Comparison of ENCODE assay signal across 9 cellular contexts in genomic region chr17:73657473-73658116, GRCh38. TPM values are rescaled to one million over a fixed set of nuclear protein-coding genes. Genes with fewer than 3 reads are reported as not detected.
DNase-seq lines count a peak whose midpoint lies in the region; ATAC-seq and TF ChIP-seq lines count a peak whose summit lies in the region.
"Had no signal": no experiment of that assay in that cellular context is flagged by ENCODE, and none has a peak within 500 bp of the region (broad histone marks: within the 10 kb centered on the region; RNA-seq: fewer than 3 reads in every experiment).

No MANE protein-coding gene starts in this region.

- no peak overlapping the region for H3K4me3 Mint-ChIP-seq in activated CD8-positive, alpha-beta T cell treated with anti-CD3 and anti-CD28 coated beads, Interleukin-2, amount 10 ng/mL, durations not matched to agents 7 days and 5 days
- no peak overlapping the region for H3K4me3 Mint-ChIP-seq in immature natural killer cell
- H3K4me3 Mint-ChIP-seq: T-cell had no signal

- ATAC-seq in activated CD8-positive, alpha-beta T cell treated with anti-CD3 and anti-CD28 coated beads, Interleukin-2, amount 10 ng/mL, durations not matched to agents 7 days and 5 days = no peak
- ATAC-seq in upper lobe of right lung = peak; percentile 78
- no peak for ATAC-seq in GM18873 (IDR thresholded peaks at IDR 0.05; ENCODE audit: low FRiP score, unreplicated experiment)

- POLR2A ChIA-PET in activated CD8-positive, alpha-beta T cell treated with anti-CD3 and anti-CD28 coated beads, Interleukin-2, amount 10 ng/mL, durations not matched to agents 7 days and 5 days (lab: Charles Lee) = no interaction called here

- H3K4me1 ChIP-seq in upper lobe of right lung = peaks cover 6% of the 10 kb centered on the region

- H3K27ac ChIP-seq in upper lobe of right lung = no peak overlapping the region

- intact Hi-C loops in upper lobe of right lung (cut with DNase I) = no loop called here

- H3K9me3 Mint-ChIP-seq in activated CD8-positive, alpha-beta T cell treated with anti-CD3 and anti-CD28 coated beads, Interleukin-2, amount 10 ng/mL, durations not matched to agents 7 days and 5 days (ENCODE audit: insufficient read depth) = peaks cover 24% of the 10 kb centered on the region
- peaks cover 0 to 9% (median 0%) of the 10 kb centered on the region in 6 donors for H3K9me3 Mint-ChIP-seq in immature natural killer cell

- peaks cover 9% of the 10 kb centered on the region for H3K27me3 Mint-ChIP-seq in activated CD8-positive, alpha-beta T cell treated with anti-CD3 and anti-CD28 coated beads, Interleukin-2, amount 10 ng/mL, durations not matched to agents 7 days and 5 days (ENCODE audit: low read depth)
- peaks cover 2 to 10% (median 9%) of the 10 kb centered on the region in 3 donors for H3K27me3 Mint-ChIP-seq in immature natural killer cell (ENCODE audit: low read depth in 3 of 3)

- no peak overlapping the region for H3K4me3 ChIP-seq in upper lobe of right lung

- H3K9me3 ChIP-seq in upper lobe of right lung = no peaks in the 10 kb centered on the region

- TF ChIP-seq CTCF in upper lobe of right lung (IDR thresholded peaks at IDR 0.05) = peak; percentile 57

- H3K36me3 ChIP-seq in upper lobe of right lung = no peaks in the 10 kb centered on the region

- peaks cover 5% of the 10 kb centered on the region for H3K36me3 Mint-ChIP-seq in activated CD8-positive, alpha-beta T cell treated with anti-CD3 and anti-CD28 coated beads, Interleukin-2, amount 10 ng/mL, durations not matched to agents 7 days and 5 days (ENCODE audit: low read depth)
- H3K36me3 Mint-ChIP-seq in immature natural killer cell = peaks cover 0 to 15% (median 4%) of the 10 kb centered on the region in 3 donors
- H3K36me3 Mint-ChIP-seq: T-cell had no signal

- H3K27me3 ChIP-seq in upper lobe of right lung = no peaks in the 10 kb centered on the region

- H3K4me1 Mint-ChIP-seq in activated CD8-positive, alpha-beta T cell treated with anti-CD3 and anti-CD28 coated beads, Interleukin-2, amount 10 ng/mL, durations not matched to agents 7 days and 5 days (ENCODE audit: low read depth) = peaks cover 4% of the 10 kb centered on the region
- H3K4me1 Mint-ChIP-seq in immature natural killer cell = no peaks in the 10 kb centered on the region

- CTCF ChIA-PET in activated CD8-positive, alpha-beta T cell treated with anti-CD3 and anti-CD28 coated beads, Interleukin-2, amount 10 ng/mL, durations not matched to agents 7 days and 5 days (lab: Charles Lee) = interaction anchor here (0.7 kb wide), 2 partner anchors 52 to 53 kb away, joined by 3 to 5 read pairs; no protein-coding TSS in a partner anchor

- no peak overlapping the region for H3K27ac Mint-ChIP-seq in activated CD8-positive, alpha-beta T cell treated with anti-CD3 and anti-CD28 coated beads, Interleukin-2, amount 10 ng/mL, durations not matched to agents 7 days and 5 days
- no peak overlapping the region for H3K27ac Mint-ChIP-seq in immature natural killer cell
- H3K27ac Mint-ChIP-seq: T-cell had no signal

- peak; percentile 89 for DNase-seq in DMS 273 (lab: John Stamatoyannopoulos, UW; ENCODE audit: unreplicated experiment)
- no peak for DNase-seq in DMS 273 treated with DMSO at 0.1 percent for 48 hours (lab: John Stamatoyannopoulos, UW)
- peak; percentile 37 for DNase-seq in NCI-H1092 (lab: John Stamatoyannopoulos, UW)
- peak; percentile 34 for DNase-seq in activated CD8-positive, alpha-beta T cell treated with anti-CD3 and anti-CD28 coated beads, Interleukin-2, amount 10 ng/mL, durations not matched to agents 7 days and 5 days
- peak in 2 of 3 donors; percentile 9 to 19 for DNase-seq in immature natural killer cell
- DNase-seq in upper lobe of right lung = peak; percentile 77
- DNase-seq in central memory CD4-positive, alpha-beta T cell = no peak

RNA-seq across cellular contexts. Expression of gene SDK2, which starts 13.3 kb away (rescaled TPM):
- 10 to 100 TPM; 18.4 to 20.0 TPM for total RNA-seq in activated CD8-positive, alpha-beta T cell treated with anti-CD3 and anti-CD28 coated beads, Interleukin-2, amount 10 ng/mL, durations not matched to agents 7 days and 5 days
- not detected for polyA plus RNA-seq in immature natural killer cell
- total RNA-seq in upper lobe of right lung = 2.3 TPM

Comparison
In these comparisons a context has a peak if more than half of its experiments do, and no peak if none do; other contexts are left out.
1. DNase-seq: peak in DMS 273 (single experiment), NCI-H1092 (single experiment), activated CD8-positive, alpha-beta T cell treated with anti-CD3 and anti-CD28 coated beads, Interleukin-2, amount 10 ng/mL, durations not matched to agents 7 days and 5 days (single experiment), immature natural killer cell (2 of 3) and upper lobe of right lung (single experiment); none in DMS 273 treated with DMSO at 0.1 percent for 48 hours (single experiment) and central memory CD4-positive, alpha-beta T cell (single experiment).